ENCODE assay signal across 17 cellular contexts in genomic region chr7:41247128-41247865, GRCh38.
DNase-seq lines count a peak whose midpoint lies in the region; ATAC-seq and TF ChIP-seq lines count a peak whose summit lies in the region.
"Had no signal": no experiment of that assay in that cellular context is flagged by ENCODE, and none has a peak within 500 bp of the region (broad histone marks: within the 10 kb centered on the region; RNA-seq: fewer than 3 reads in every experiment).

No MANE protein-coding gene starts in this region.

- no peaks in the 10 kb centered on the region for H3K36me3 ChIP-seq in brain microvascular endothelial cell (replicated peaks)
- no peaks in the 10 kb centered on the region for H3K36me3 ChIP-seq in neuron (ENCODE audit: insufficient read depth, low read length)
- H3K36me3 ChIP-seq in H7 (replicated peaks; ENCODE audit: control insufficient read depth, insufficient read depth, low read length), result no peaks in the 10 kb centered on the region
- H3K36me3 ChIP-seq: tibial artery had no signal

- H3K4me1 Mint-ChIP-seq in activated CD8-positive, alpha-beta memory T cell treated with anti-CD3 and anti-CD28 coated beads, Interleukin-2, amount 10 ng/mL, durations not matched to agents 7 days and 5 days, result no peaks in the 10 kb centered on the region
- H3K4me1 Mint-ChIP-seq: activated naive CD4-positive, alpha-beta T cell treated with anti-CD3 and anti-CD28 coated beads, Interleukin-2, amount 10 ng/mL, durations not matched to agents 7 days and 5 days had no signal

- ATAC-seq in HG03520 (IDR thresholded peaks at IDR 0.05; ENCODE audit: unreplicated experiment), result no peak
- no peak for ATAC-seq in activated CD8-positive, alpha-beta memory T cell treated with anti-CD3 and anti-CD28 coated beads, Interleukin-2, amount 10 ng/mL, durations not matched to agents 7 days and 5 days
- ATAC-seq: left colon, Right ventricle myocardium inferior had no signal

- CTCF ChIA-PET in activated CD8-positive, alpha-beta memory T cell treated with anti-CD3 and anti-CD28 coated beads, Interleukin-2, amount 10 ng/mL, durations not matched to agents 7 days and 5 days (lab: Charles Lee), result no interaction called here

- no peak overlapping the region for H3K4me3 Mint-ChIP-seq in activated CD8-positive, alpha-beta memory T cell treated with anti-CD3 and anti-CD28 coated beads, Interleukin-2, amount 10 ng/mL, durations not matched to agents 7 days and 5 days
- H3K4me3 Mint-ChIP-seq: activated naive CD4-positive, alpha-beta T cell treated with anti-CD3 and anti-CD28 coated beads, Interleukin-2, amount 10 ng/mL, durations not matched to agents 7 days and 5 days had no signal

- no peaks in the 10 kb centered on the region for H3K9me3 ChIP-seq in neuron (ENCODE audit: low read length)
- H3K9me3 ChIP-seq: tibial artery had no signal

- TF ChIP-seq CTCF in brain microvascular endothelial cell (IDR thresholded peaks at IDR 0.05; ENCODE audit: low read depth, low read length, missing control alignments), result no peak

- no peak overlapping the region for H3K27ac ChIP-seq in brain microvascular endothelial cell
- H3K27ac ChIP-seq: tibial artery had no signal

- in situ Hi-C loops in brain microvascular endothelial cell (cut with HindIII; ENCODE audit: low pct_ligation_motif_present, low sequenced_read_pairs), result no loop called here

- H3K27me3 ChIP-seq in brain microvascular endothelial cell (replicated peaks) (no peaks in the 10 kb centered on the region), neuron (ENCODE audit: insufficient read depth, low read length) (no peaks in the 10 kb centered on the region), H7 (ENCODE audit: control insufficient read depth, insufficient read depth, low read length) (no peaks in the 10 kb centered on the region)
- H3K27me3 ChIP-seq: tibial artery had no signal

- H3K4me3 ChIP-seq in brain microvascular endothelial cell (ENCODE audit: low read depth, low read length), result no peak overlapping the region
- H3K4me3 ChIP-seq in neuron (ENCODE audit: low read length), result no peak overlapping the region
- no peak overlapping the region for H3K4me3 ChIP-seq in H7 (ENCODE audit: insufficient read depth, low read depth, low read length)
- H3K4me3 ChIP-seq: tibial artery had no signal

- H3K36me3 Mint-ChIP-seq in activated CD8-positive, alpha-beta memory T cell treated with anti-CD3 and anti-CD28 coated beads, Interleukin-2, amount 10 ng/mL, durations not matched to agents 7 days and 5 days, result no peaks in the 10 kb centered on the region
- H3K36me3 Mint-ChIP-seq: activated naive CD4-positive, alpha-beta T cell treated with anti-CD3 and anti-CD28 coated beads, Interleukin-2, amount 10 ng/mL, durations not matched to agents 7 days and 5 days had no signal

- H2AFZ ChIP-seq in neuron (ENCODE audit: low read depth, low read length), result peak overlapping the region; percentile 53

- peaks cover 8% of the 10 kb centered on the region for H3K9me3 Mint-ChIP-seq in activated CD8-positive, alpha-beta memory T cell treated with anti-CD3 and anti-CD28 coated beads, Interleukin-2, amount 10 ng/mL, durations not matched to agents 7 days and 5 days (ENCODE audit: low read depth)

- DNase-seq in ELR (ENCODE audit: low read depth) (peak; percentile 82), NCI-H69 (lab: John Stamatoyannopoulos, UW) (peak; percentile 61), brain microvascular endothelial cell (peak; percentile 77), H7 (no peak)
- no peak for DNase-seq in activated CD4-positive, CD25-positive, alpha-beta regulatory T cell (lab: John Stamatoyannopoulos, UW)
- DNase-seq in activated CD8-positive, alpha-beta memory T cell treated with anti-CD3 and anti-CD28 coated beads, Interleukin-2, amount 10 ng/mL, durations not matched to agents 7 days and 5 days, result no peak
- DNase-seq: activated naive CD4-positive, alpha-beta T cell treated with anti-CD3 and anti-CD28 coated beads, Interleukin-2, amount 10 ng/mL, durations not matched to agents 7 days and 5 days; head of caudate nucleus; left colon; NCI-H1105; NCI-H510A treated with DMSO at 0.1 percent for 48 hours; retina; stimulated activated CD4-positive, alpha-beta T cell treated with anti-CD3 and anti-CD28 coated beads, Interleukin-2, amount 100 ng/mL, for 24 hours; tibial artery had no signal

- no peak overlapping the region for H3K27ac Mint-ChIP-seq in activated CD8-positive, alpha-beta memory T cell treated with anti-CD3 and anti-CD28 coated beads, Interleukin-2, amount 10 ng/mL, durations not matched to agents 7 days and 5 days
- H3K27ac Mint-ChIP-seq: activated naive CD4-positive, alpha-beta T cell treated with anti-CD3 and anti-CD28 coated beads, Interleukin-2, amount 10 ng/mL, durations not matched to agents 7 days and 5 days had no signal

- no peaks in the 10 kb centered on the region for H3K27me3 Mint-ChIP-seq in activated CD8-positive, alpha-beta memory T cell treated with anti-CD3 and anti-CD28 coated beads, Interleukin-2, amount 10 ng/mL, durations not matched to agents 7 days and 5 days
- H3K27me3 Mint-ChIP-seq: activated naive CD4-positive, alpha-beta T cell treated with anti-CD3 and anti-CD28 coated beads, Interleukin-2, amount 10 ng/mL, durations not matched to agents 7 days and 5 days had no signal

- H3K4me1 ChIP-seq in neuron (ENCODE audit: insufficient read depth, low read length), result peaks cover 36% of the 10 kb centered on the region
- H3K4me1 ChIP-seq: tibial artery had no signal

Comparison
In these comparisons a context has a peak if more than half of its experiments do, and no peak if none do; other contexts are left out.
1. DNase-seq: peak in ELR (single experiment), NCI-H69 (single experiment) and brain microvascular endothelial cell (single experiment); none in H7 (single experiment), activated CD4-positive, CD25-positive, alpha-beta regulatory T cell (0 of 4) and activated CD8-positive, alpha-beta memory T cell treated with anti-CD3 and anti-CD28 coated beads, Interleukin-2, amount 10 ng/mL, durations not matched to agents 7 days and 5 days (single experiment).